In the genomic region with DNA sequence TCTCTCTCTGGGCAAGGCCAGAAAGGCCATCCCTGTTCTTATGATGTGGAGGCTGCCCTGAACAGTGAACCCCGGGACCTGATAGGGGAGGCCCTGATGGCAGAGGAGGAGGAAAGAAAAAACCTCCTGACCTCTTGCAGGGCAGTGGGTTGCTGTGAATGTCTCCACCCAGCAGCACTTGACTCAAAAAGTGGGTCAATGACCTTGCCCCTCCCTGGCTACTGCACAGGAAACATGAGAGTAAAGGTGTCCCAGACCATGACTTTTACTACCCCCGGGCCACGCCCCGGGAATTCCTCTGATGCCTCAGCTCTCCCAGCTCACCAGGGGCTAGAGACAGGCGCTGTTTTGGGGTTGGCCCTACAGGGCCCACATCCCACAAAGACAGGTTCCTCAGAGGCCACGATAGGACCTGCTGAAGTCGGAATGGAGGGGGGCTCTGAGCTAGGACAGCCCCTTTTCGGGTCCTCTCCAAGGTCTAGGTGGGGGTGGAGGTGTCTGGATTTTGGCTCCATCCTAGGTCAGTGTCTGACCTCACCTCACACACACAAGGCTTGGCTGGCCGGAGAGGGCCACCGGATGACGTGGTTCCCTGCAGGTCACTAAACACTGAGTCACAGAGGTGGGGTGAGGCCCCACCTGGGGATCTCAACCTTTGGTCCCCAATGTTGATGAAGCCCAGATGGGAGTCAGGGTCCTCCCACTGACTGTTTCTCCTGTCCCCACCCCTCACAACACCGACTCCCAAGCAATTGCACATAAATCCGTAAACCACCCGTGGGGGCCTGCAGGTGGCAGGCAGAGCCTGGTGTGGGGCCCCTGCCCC, we compare ENCODE assay signal across 1 cellular context.
TF ChIP-seq lines count a peak whose summit lies in the region.

No MANE protein-coding gene starts in this region.

TF ChIP-seq in WTC11, 78 proteins besides CTCF, POLR2A, EP300 and RAD21 (continued from another document):
- TF ChIP-seq, protein P1, sequence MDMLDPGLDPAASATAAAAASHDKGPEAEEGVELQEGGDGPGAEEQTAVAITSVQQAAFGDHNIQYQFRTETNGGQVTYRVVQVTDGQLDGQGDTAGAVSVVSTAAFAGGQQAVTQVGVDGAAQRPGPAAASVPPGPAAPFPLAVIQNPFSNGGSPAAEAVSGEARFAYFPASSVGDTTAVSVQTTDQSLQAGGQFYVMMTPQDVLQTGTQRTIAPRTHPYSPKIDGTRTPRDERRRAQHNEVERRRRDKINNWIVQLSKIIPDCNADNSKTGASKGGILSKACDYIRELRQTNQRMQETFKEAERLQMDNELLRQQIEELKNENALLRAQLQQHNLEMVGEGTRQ (CRISPR knock-in tag; IDR thresholded peaks at IDR 0.05) = no peak
- TF ChIP-seq, protein P2, sequence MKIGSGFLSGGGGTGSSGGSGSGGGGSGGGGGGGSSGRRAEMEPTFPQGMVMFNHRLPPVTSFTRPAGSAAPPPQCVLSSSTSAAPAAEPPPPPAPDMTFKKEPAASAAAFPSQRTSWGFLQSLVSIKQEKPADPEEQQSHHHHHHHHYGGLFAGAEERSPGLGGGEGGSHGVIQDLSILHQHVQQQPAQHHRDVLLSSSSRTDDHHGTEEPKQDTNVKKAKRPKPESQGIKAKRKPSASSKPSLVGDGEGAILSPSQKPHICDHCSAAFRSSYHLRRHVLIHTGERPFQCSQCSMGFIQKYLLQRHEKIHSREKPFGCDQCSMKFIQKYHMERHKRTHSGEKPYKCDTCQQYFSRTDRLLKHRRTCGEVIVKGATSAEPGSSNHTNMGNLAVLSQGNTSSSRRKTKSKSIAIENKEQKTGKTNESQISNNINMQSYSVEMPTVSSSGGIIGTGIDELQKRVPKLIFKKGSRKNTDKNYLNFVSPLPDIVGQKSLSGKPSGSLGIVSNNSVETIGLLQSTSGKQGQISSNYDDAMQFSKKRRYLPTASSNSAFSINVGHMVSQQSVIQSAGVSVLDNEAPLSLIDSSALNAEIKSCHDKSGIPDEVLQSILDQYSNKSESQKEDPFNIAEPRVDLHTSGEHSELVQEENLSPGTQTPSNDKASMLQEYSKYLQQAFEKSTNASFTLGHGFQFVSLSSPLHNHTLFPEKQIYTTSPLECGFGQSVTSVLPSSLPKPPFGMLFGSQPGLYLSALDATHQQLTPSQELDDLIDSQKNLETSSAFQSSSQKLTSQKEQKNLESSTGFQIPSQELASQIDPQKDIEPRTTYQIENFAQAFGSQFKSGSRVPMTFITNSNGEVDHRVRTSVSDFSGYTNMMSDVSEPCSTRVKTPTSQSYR (CRISPR knock-in tag; IDR thresholded peaks at IDR 0.05) = no peak
- no peak for TF ChIP-seq FOXK1 (CRISPR knock-in tag; IDR thresholded peaks at IDR 0.05)
- TF ChIP-seq, protein P3, sequence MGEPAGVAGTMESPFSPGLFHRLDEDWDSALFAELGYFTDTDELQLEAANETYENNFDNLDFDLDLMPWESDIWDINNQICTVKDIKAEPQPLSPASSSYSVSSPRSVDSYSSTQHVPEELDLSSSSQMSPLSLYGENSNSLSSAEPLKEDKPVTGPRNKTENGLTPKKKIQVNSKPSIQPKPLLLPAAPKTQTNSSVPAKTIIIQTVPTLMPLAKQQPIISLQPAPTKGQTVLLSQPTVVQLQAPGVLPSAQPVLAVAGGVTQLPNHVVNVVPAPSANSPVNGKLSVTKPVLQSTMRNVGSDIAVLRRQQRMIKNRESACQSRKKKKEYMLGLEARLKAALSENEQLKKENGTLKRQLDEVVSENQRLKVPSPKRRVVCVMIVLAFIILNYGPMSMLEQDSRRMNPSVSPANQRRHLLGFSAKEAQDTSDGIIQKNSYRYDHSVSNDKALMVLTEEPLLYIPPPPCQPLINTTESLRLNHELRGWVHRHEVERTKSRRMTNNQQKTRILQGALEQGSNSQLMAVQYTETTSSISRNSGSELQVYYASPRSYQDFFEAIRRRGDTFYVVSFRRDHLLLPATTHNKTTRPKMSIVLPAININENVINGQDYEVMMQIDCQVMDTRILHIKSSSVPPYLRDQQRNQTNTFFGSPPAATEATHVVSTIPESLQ (CRISPR knock-in tag; IDR thresholded peaks at IDR 0.05) = no peak
TF ChIP-seq in WTC11: peak in this region for 0.
